ENCODE assay signal across 12 cellular contexts in the genomic region with DNA sequence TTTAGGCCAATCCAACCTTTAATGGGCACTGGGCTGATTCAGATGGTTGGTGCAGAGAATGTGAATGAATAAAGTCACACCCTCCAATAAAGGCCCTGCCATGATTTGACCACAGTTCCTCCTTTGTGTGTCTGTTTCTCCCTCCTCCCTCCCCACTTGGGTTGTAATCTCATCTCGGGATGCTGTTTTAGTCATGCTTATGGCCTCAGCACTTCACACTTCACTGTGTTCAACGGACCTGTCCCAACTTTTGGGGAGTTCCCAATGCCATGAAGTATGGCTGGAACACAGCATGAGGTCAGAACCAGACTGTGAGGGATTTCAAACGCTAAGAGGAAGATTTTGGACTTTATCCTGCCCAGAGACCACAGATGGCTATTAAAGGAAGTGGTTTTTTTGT.
DNase-seq lines count a peak whose midpoint lies in the region; ATAC-seq and FAIRE-seq lines count a peak whose summit lies in the region.
"Had no signal": no experiment of that assay in that cellular context is flagged by ENCODE, and none has a peak within 500 bp of the region (broad histone marks: within the 10 kb centered on the region; RNA-seq: fewer than 3 reads in every experiment).

No MANE protein-coding gene starts in this region.

- peaks cover 4% of the 10 kb centered on the region for H3K4me1 Mint-ChIP-seq in stimulated activated naive CD8-positive, alpha-beta T cell treated with anti-CD3 and anti-CD28 coated beads, Interleukin-15, amount 100 ng/mL, for 72 hours

- DNase-seq in stimulated activated naive CD8-positive, alpha-beta T cell treated with anti-CD3 and anti-CD28 coated beads, Interleukin-15, Interleukin-2, amounts not matched to agents 100 U/mL and 50 U/mL, for 24 hours = no peak
- no peak for DNase-seq in stimulated activated naive CD8-positive, alpha-beta T cell treated with anti-CD3 and anti-CD28 coated beads, Interleukin-15, amount 100 ng/mL, for 72 hours
- DNase-seq in foreskin melanocyte (peak; percentile 87), T1000 (lab: John Stamatoyannopoulos, UW) (no peak), NCI-H446 treated with DMSO at 0.1 percent for 48 hours (lab: John Stamatoyannopoulos, UW) (no peak), SKM-1 treated with dmso at 0.1 percent for 144 hours (lab: John Stamatoyannopoulos, UW; ENCODE audit: unreplicated experiment) (no peak)
- DNase-seq: activated CD4-positive, alpha-beta T cell treated with anti-CD3 and anti-CD28 coated beads for 1 hour; COR-L47; stimulated activated CD4-positive, alpha-beta T cell treated with anti-CD3 and anti-CD28 coated beads, Interleukin-4, amount 100 ng/mL, for 1 hour had no signal

- no peak overlapping the region for H3K4me3 Mint-ChIP-seq in stimulated activated naive CD8-positive, alpha-beta T cell treated with anti-CD3 and anti-CD28 coated beads, Interleukin-15, amount 100 ng/mL, for 72 hours
- H3K4me3 Mint-ChIP-seq: mesothelial cell of epicardium had no signal

- no peak overlapping the region for H3K27ac Mint-ChIP-seq in stimulated activated naive CD8-positive, alpha-beta T cell treated with anti-CD3 and anti-CD28 coated beads, Interleukin-15, amount 100 ng/mL, for 72 hours
- H3K27ac Mint-ChIP-seq: mesothelial cell of epicardium had no signal

- ATAC-seq in stimulated activated naive CD8-positive, alpha-beta T cell treated with anti-CD3 and anti-CD28 coated beads, Interleukin-15, Interleukin-2, amounts not matched to agents 100 U/mL and 50 U/mL, for 24 hours = peak; percentile 20
- no peak for ATAC-seq in stimulated activated naive CD8-positive, alpha-beta T cell treated with anti-CD3 and anti-CD28 coated beads, Interleukin-15, amount 100 ng/mL, for 72 hours
- no peak for ATAC-seq in HG03159 (IDR thresholded peaks at IDR 0.05; ENCODE audit: unreplicated experiment)

- no peaks in the 10 kb centered on the region for H3K9me3 Mint-ChIP-seq in stimulated activated naive CD8-positive, alpha-beta T cell treated with anti-CD3 and anti-CD28 coated beads, Interleukin-15, amount 100 ng/mL, for 72 hours
- H3K9me3 Mint-ChIP-seq: mesothelial cell of epicardium had no signal

- peak; percentile 5 for FAIRE-seq in TTC549 (lab: Jason Lieb, UNC)

- no peaks in the 10 kb centered on the region for H3K27me3 Mint-ChIP-seq in stimulated activated naive CD8-positive, alpha-beta T cell treated with anti-CD3 and anti-CD28 coated beads, Interleukin-15, amount 100 ng/mL, for 72 hours
